In genomic region chr5:10233505-10233904, GRCh38 we compare ENCODE assay signal across 1 cellular context.
TF ChIP-seq lines count a peak whose summit lies in the region.

No MANE protein-coding gene starts in this region.

TF ChIP-seq in HEK293, 187 proteins besides CTCF, POLR2A, EP300 and RAD21 (continued from another document):
- TF ChIP-seq ZNF518A (tag by site-specific recombination; conservative IDR thresholded peaks at IDR 0.05; ENCODE audit: low read depth) (0 out of 2 replicates have a peak, but pooled peaks have one; percentile 12), ZNF223 (tag by site-specific recombination; IDR thresholded peaks at IDR 0.05) (no peak), ZNF654 (tag by site-specific recombination; IDR thresholded peaks at IDR 0.05; ENCODE audit: low read depth) (peak; percentile 64), ZNF404 (tag by site-specific recombination; IDR thresholded peaks at IDR 0.05) (no peak)
TF ChIP-seq in HEK293: peak in this region for 12.
